ENCODE assay signal across 8 cellular contexts in genomic region chr14:69260246-69260978, GRCh38. TPM values are rescaled to one million over a fixed set of nuclear protein-coding genes. Genes with fewer than 3 reads are reported as not detected.
DNase-seq lines count a peak whose midpoint lies in the region; ATAC-seq and TF ChIP-seq lines count a peak whose summit lies in the region.

No MANE protein-coding gene starts in this region.

- H3K9me3 ChIP-seq in adipocyte (ENCODE audit: control insufficient read depth, low read length) = no peaks in the 10 kb centered on the region

- DNase-seq in AG08395 (ENCODE audit: low spot score) (peak; percentile 8), GM23338 (ENCODE audit: low spot score) (peak; percentile 88), adipocyte (ENCODE audit: low read depth) (peak; percentile 66), iPS-NIHi7 (ENCODE audit: extremely low spot score) (peak; percentile 64), KG1 (lab: John Stamatoyannopoulos, UW) (no peak)
- DNase-seq in stimulated activated naive B cell treated with anti-CD40 and anti-IgM and Interleukin-4, amounts not matched to agents 10 μg/mL and 1 μg/mL and 100 μg/mL, for 72 hours = no peak

- H3K27me3 ChIP-seq in GM23338 (ENCODE audit: insufficient read depth) = peaks cover 70% of the 10 kb centered on the region
- peaks cover 22% of the 10 kb centered on the region for H3K27me3 ChIP-seq in adipocyte (replicated peaks; ENCODE audit: control insufficient read depth, insufficient read depth, low read length)

- H3K4me3 Mint-ChIP-seq in GM23338 = peak overlapping the region; percentile 85
- H3K4me3 Mint-ChIP-seq in stimulated activated naive B cell treated with anti-CD40 and anti-IgM and Interleukin-4, amounts not matched to agents 10 μg/mL and 1 μg/mL and 100 μg/mL, for 72 hours = peak overlapping the region; percentile 83 to 84

- no peak for TF ChIP-seq CTCF in GM23338 (conservative IDR thresholded peaks at IDR 0.05; ENCODE audit: low read depth in 2 of 2)

- ATAC-seq in GM23338 (peak; percentile 48), HG03432 (IDR thresholded peaks at IDR 0.05; ENCODE audit: unreplicated experiment) (no peak), GM18519 (IDR thresholded peaks at IDR 0.05; ENCODE audit: low FRiP score, unreplicated experiment) (no peak)
- ATAC-seq in stimulated activated naive B cell treated with anti-CD40 and anti-IgM and Interleukin-4, amounts not matched to agents 10 μg/mL and 1 μg/mL and 100 μg/mL, for 72 hours (replicated peaks) = peak; percentile 12 to 22

- H3K9me2 ChIP-seq in GM23338 (ENCODE audit: insufficient read depth) = no peaks in the 10 kb centered on the region

- H3K4me2 ChIP-seq in GM23338 = peak overlapping the region; percentile 89

- H3K4me1 ChIP-seq in GM23338 (ENCODE audit: insufficient read depth) = peaks cover 21% of the 10 kb centered on the region
- peaks cover 26% of the 10 kb centered on the region for H3K4me1 ChIP-seq in adipocyte (ENCODE audit: control insufficient read depth, insufficient read depth, low read length)

- H3K36me3 ChIP-seq in GM23338 (ENCODE audit: insufficient read depth) = no peaks in the 10 kb centered on the region
- H3K36me3 ChIP-seq in adipocyte (ENCODE audit: control insufficient read depth, insufficient read depth, low read length, severe bottlenecking) = no peaks in the 10 kb centered on the region

- H3K36me3 Mint-ChIP-seq in GM23338 (ENCODE audit: low read depth) = no peaks in the 10 kb centered on the region; the same call in 2 of the 3 replicates
- no peaks in the 10 kb centered on the region for H3K36me3 Mint-ChIP-seq in stimulated activated naive B cell treated with anti-CD40 and anti-IgM and Interleukin-4, amounts not matched to agents 10 μg/mL and 1 μg/mL and 100 μg/mL, for 72 hours

- peaks cover 44% of the 10 kb centered on the region for H3K27me3 Mint-ChIP-seq in GM23338 (ENCODE audit: insufficient read depth, low read depth, poor library complexity)
- peaks cover 60 to 62% of the 10 kb centered on the region in 2 donors for H3K27me3 Mint-ChIP-seq in stimulated activated naive B cell treated with anti-CD40 and anti-IgM and Interleukin-4, amounts not matched to agents 10 μg/mL and 1 μg/mL and 100 μg/mL, for 72 hours

- H3K9ac ChIP-seq in adipocyte (ENCODE audit: low read length) = no peak overlapping the region

- no peak overlapping the region for H3K27ac ChIP-seq in GM23338 (ENCODE audit: low read depth)

- H3K4me1 Mint-ChIP-seq in GM23338 = peaks cover 22% of the 10 kb centered on the region
- peaks cover 4 to 17% of the 10 kb centered on the region in 2 donors for H3K4me1 Mint-ChIP-seq in stimulated activated naive B cell treated with anti-CD40 and anti-IgM and Interleukin-4, amounts not matched to agents 10 μg/mL and 1 μg/mL and 100 μg/mL, for 72 hours

- peaks cover 13% of the 10 kb centered on the region for H3F3A ChIP-seq in GM23338 (replicated peaks; ENCODE audit: low read depth)

- no peaks in the 10 kb centered on the region for H4K20me1 ChIP-seq in GM23338 (replicated peaks; ENCODE audit: insufficient read depth)

- H3K79me2 ChIP-seq in GM23338 (replicated peaks; ENCODE audit: insufficient read depth) = no peaks in the 10 kb centered on the region

- peak overlapping the region; percentile 98 for H2AFZ ChIP-seq in GM23338

- no peak overlapping the region for H3K27ac Mint-ChIP-seq in GM23338
- H3K27ac Mint-ChIP-seq in stimulated activated naive B cell treated with anti-CD40 and anti-IgM and Interleukin-4, amounts not matched to agents 10 μg/mL and 1 μg/mL and 100 μg/mL, for 72 hours = no peak overlapping the region

- no peaks in the 10 kb centered on the region; the same call in 2 of the 3 replicates for H3K9me3 Mint-ChIP-seq in GM23338
- no peaks in the 10 kb centered on the region for H3K9me3 Mint-ChIP-seq in stimulated activated naive B cell treated with anti-CD40 and anti-IgM and Interleukin-4, amounts not matched to agents 10 μg/mL and 1 μg/mL and 100 μg/mL, for 72 hours

- peak overlapping the region; percentile 80 for H3K4me3 ChIP-seq in GM23338
- peak overlapping the region; percentile 73 for H3K4me3 ChIP-seq in adipocyte (ENCODE audit: low read length)

TF ChIP-seq in GM23338, 12 proteins besides CTCF, POLR2A, EP300 and RAD21 (continues in another document):
- TF ChIP-seq, protein P1, sequence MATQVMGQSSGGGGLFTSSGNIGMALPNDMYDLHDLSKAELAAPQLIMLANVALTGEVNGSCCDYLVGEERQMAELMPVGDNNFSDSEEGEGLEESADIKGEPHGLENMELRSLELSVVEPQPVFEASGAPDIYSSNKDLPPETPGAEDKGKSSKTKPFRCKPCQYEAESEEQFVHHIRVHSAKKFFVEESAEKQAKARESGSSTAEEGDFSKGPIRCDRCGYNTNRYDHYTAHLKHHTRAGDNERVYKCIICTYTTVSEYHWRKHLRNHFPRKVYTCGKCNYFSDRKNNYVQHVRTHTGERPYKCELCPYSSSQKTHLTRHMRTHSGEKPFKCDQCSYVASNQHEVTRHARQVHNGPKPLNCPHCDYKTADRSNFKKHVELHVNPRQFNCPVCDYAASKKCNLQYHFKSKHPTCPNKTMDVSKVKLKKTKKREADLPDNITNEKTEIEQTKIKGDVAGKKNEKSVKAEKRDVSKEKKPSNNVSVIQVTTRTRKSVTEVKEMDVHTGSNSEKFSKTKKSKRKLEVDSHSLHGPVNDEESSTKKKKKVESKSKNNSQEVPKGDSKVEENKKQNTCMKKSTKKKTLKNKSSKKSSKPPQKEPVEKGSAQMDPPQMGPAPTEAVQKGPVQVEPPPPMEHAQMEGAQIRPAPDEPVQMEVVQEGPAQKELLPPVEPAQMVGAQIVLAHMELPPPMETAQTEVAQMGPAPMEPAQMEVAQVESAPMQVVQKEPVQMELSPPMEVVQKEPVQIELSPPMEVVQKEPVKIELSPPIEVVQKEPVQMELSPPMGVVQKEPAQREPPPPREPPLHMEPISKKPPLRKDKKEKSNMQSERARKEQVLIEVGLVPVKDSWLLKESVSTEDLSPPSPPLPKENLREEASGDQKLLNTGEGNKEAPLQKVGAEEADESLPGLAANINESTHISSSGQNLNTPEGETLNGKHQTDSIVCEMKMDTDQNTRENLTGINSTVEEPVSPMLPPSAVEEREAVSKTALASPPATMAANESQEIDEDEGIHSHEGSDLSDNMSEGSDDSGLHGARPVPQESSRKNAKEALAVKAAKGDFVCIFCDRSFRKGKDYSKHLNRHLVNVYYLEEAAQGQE (IDR thresholded peaks at IDR 0.05; ENCODE audit: unreplicated experiment) = no peak
- TF ChIP-seq EZH2 (IDR thresholded peaks at IDR 0.05; ENCODE audit: low read depth, unreplicated experiment) (peak; percentile 23), EZH2phosphoT487 (IDR thresholded peaks at IDR 0.05; ENCODE audit: unreplicated experiment) (no peak)

RNA-seq across cellular contexts. Expression of gene GALNT16, which starts 0.5 kb away (rescaled TPM):
- 2.9 and 5.3 TPM in 2 replicates for total RNA-seq in GM23338 (2014; rRNA removed; shearing (Covaris generic))
- polyA plus RNA-seq in GM23338 (2016; fragmentation: Nextera tagmentation; extraction: Ambion mirVana) = 0.90 and 1.5 TPM in 2 replicates

Comparison
In these comparisons a context has a peak if more than half of its experiments do, and no peak if none do; other contexts are left out.
1. DNase-seq: peak in AG08395 (single experiment), GM23338 (single experiment), adipocyte (single experiment) and iPS-NIHi7 (single experiment); none in stimulated activated naive B cell treated with anti-CD40 and anti-IgM and Interleukin-4, amounts not matched to agents 10 μg/mL and 1 μg/mL and 100 μg/mL, for 72 hours (single experiment) and KG1 (single experiment).
2. ATAC-seq: peak in GM23338 (single experiment) and stimulated activated naive B cell treated with anti-CD40 and anti-IgM and Interleukin-4, amounts not matched to agents 10 μg/mL and 1 μg/mL and 100 μg/mL, for 72 hours (2 of 2); none in HG03432 (single experiment) and GM18519 (single experiment).